2 cellular contexts compared by ENCODE assay signal in the genomic region with DNA sequence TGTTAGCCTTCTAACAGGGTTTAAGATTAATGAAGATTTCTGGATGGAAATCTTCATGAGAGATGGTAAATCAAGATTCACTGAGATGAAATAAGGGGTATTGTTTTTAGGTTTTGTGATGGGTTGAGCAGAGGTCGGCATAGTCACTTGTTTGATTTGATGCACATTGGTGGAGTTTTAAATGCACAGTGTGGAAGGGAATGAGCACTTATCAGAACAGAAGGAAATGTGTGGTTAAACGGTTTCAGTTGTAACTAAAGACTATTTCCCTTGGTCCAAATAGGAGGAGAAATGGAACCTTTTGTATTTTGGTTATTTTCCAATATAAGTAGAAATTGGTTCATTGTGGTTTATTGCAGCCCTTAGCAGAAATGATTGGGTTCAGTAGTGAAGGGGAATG.
TF ChIP-seq lines count a peak whose summit lies in the region.

No MANE protein-coding gene starts in this region.

TF ChIP-seq in GM12891, 5 proteins besides CTCF, POLR2A, EP300 and RAD21:
- TF ChIP-seq SPI1 (IDR thresholded peaks at IDR 0.05; ENCODE audit: low read depth, low read length), result no peak
- TF ChIP-seq POLR2AphosphoS5 (IDR thresholded peaks at IDR 0.05; ENCODE audit: low read depth, low read length), result no peak
- TF ChIP-seq POU2F2 (IDR thresholded peaks at IDR 0.05; ENCODE audit: low read depth, low read length), result no peak
- TF ChIP-seq PAX5 (IDR thresholded peaks at IDR 0.05; ENCODE audit: insufficient read depth, low read length, severe bottlenecking), result no peak
- TF ChIP-seq TAF1 (IDR thresholded peaks at IDR 0.05; ENCODE audit: low read depth, low read length), result no peak

TF ChIP-seq in K562, 482 proteins besides CTCF, POLR2A, EP300 and RAD21:
- TF ChIP-seq, protein P1, sequence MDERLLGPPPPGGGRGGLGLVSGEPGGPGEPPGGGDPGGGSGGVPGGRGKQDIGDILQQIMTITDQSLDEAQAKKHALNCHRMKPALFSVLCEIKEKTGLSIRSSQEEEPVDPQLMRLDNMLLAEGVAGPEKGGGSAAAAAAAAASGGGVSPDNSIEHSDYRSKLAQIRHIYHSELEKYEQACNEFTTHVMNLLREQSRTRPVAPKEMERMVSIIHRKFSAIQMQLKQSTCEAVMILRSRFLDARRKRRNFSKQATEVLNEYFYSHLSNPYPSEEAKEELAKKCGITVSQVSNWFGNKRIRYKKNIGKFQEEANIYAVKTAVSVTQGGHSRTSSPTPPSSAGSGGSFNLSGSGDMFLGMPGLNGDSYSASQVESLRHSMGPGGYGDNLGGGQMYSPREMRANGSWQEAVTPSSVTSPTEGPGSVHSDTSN (CRISPR knock-in tag; IDR thresholded peaks at IDR 0.05; ENCODE audit: low read depth), result no peak
- TF ChIP-seq, protein P1 (tag; conservative IDR thresholded peaks at IDR 0.05; ENCODE audit: low read depth), result no peak
- TF ChIP-seq MTA1 (IDR thresholded peaks at IDR 0.05; ENCODE audit: borderline replicate concordance), result no peak
TF ChIP-seq in K562: peak in this region for 0.
